1 cellular context compared by ENCODE assay signal in genomic region chr2:10147050-10147692, GRCh38.
TF ChIP-seq lines count a peak whose summit lies in the region.

No MANE protein-coding gene starts in this region.

TF ChIP-seq in K562, 482 proteins besides CTCF, POLR2A, EP300 and RAD21:
- TF ChIP-seq RFX1 (IDR thresholded peaks at IDR 0.05): peak; percentile 70
- TF ChIP-seq CBFA2T3 (IDR thresholded peaks at IDR 0.05): 0 out of 2 replicates have a peak, but pooled peaks have one; percentile 11
